Comparison of ENCODE assay signal across 1 cellular context in genomic region chr19:58440556-58440955, GRCh38.
TF ChIP-seq lines count a peak whose summit lies in the region.

No MANE protein-coding gene starts in this region.

TF ChIP-seq in IMR-90, 13 proteins besides CTCF, POLR2A, EP300 and RAD21:
- no peak for TF ChIP-seq CHD1 (IDR thresholded peaks at IDR 0.05; ENCODE audit: low read depth, low read length)
- TF ChIP-seq BHLHE40 (IDR thresholded peaks at IDR 0.05; ENCODE audit: low read depth, low read length), result no peak
- TF ChIP-seq RFX5 (IDR thresholded peaks at IDR 0.05; ENCODE audit: low read depth, low read length), result no peak
- TF ChIP-seq FOS (IDR thresholded peaks at IDR 0.05; ENCODE audit: low read depth, low read length), result no peak
- TF ChIP-seq RCOR1 (IDR thresholded peaks at IDR 0.05; ENCODE audit: insufficient replicate concordance, low read length), result no peak
- TF ChIP-seq MAZ (IDR thresholded peaks at IDR 0.05; ENCODE audit: borderline replicate concordance, low read depth, low read length), result no peak
- TF ChIP-seq, protein P1, sequence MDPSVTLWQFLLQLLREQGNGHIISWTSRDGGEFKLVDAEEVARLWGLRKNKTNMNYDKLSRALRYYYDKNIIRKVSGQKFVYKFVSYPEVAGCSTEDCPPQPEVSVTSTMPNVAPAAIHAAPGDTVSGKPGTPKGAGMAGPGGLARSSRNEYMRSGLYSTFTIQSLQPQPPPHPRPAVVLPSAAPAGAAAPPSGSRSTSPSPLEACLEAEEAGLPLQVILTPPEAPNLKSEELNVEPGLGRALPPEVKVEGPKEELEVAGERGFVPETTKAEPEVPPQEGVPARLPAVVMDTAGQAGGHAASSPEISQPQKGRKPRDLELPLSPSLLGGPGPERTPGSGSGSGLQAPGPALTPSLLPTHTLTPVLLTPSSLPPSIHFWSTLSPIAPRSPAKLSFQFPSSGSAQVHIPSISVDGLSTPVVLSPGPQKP (IDR thresholded peaks at IDR 0.05; ENCODE audit: borderline replicate concordance, low read depth, low read length), result no peak
- no peak for TF ChIP-seq NFE2L2 (IDR thresholded peaks at IDR 0.05; ENCODE audit: low read depth, low read length)
- no peak for TF ChIP-seq MAFK (IDR thresholded peaks at IDR 0.05; ENCODE audit: low read depth, low read length)
- no peak for TF ChIP-seq SMC3 (IDR thresholded peaks at IDR 0.05; ENCODE audit: low read depth, low read length)
- TF ChIP-seq, protein P2, sequence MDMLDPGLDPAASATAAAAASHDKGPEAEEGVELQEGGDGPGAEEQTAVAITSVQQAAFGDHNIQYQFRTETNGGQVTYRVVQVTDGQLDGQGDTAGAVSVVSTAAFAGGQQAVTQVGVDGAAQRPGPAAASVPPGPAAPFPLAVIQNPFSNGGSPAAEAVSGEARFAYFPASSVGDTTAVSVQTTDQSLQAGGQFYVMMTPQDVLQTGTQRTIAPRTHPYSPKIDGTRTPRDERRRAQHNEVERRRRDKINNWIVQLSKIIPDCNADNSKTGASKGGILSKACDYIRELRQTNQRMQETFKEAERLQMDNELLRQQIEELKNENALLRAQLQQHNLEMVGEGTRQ (IDR thresholded peaks at IDR 0.05; ENCODE audit: low read depth, low read length), result no peak
- no peak for TF ChIP-seq MXI1 (IDR thresholded peaks at IDR 0.05; ENCODE audit: borderline replicate concordance, low read depth, low read length)
- TF ChIP-seq CEBPB (IDR thresholded peaks at IDR 0.05; ENCODE audit: low read depth, low read length), result no peak
TF ChIP-seq in IMR-90: peak in this region for 0.
